1 cellular context compared by ENCODE assay signal in genomic region chr2:228870993-228871392, GRCh38.
TF ChIP-seq lines count a peak whose summit lies in the region.

No MANE protein-coding gene starts in this region.

TF ChIP-seq in GM12878, 131 proteins besides CTCF, POLR2A, EP300 and RAD21:
- no peak for TF ChIP-seq FOXK2 (IDR thresholded peaks at IDR 0.05)
- no peak for TF ChIP-seq IRF3 (IDR thresholded peaks at IDR 0.05)
- no peak for TF ChIP-seq MTA2 (IDR thresholded peaks at IDR 0.05; ENCODE audit: low read depth)
- no peak for TF ChIP-seq CHD2 (IDR thresholded peaks at IDR 0.05; ENCODE audit: borderline replicate concordance, low read depth, low read length)
- TF ChIP-seq HDAC2 (IDR thresholded peaks at IDR 0.05): no peak
- no peak for TF ChIP-seq ZBTB40 (IDR thresholded peaks at IDR 0.05; ENCODE audit: borderline replicate concordance)
- TF ChIP-seq PAX8 (IDR thresholded peaks at IDR 0.05): no peak
- no peak for TF ChIP-seq NKRF (conservative IDR thresholded peaks at IDR 0.05)
TF ChIP-seq in GM12878: peak in this region for 0.
